Comparison of ENCODE assay signal across 2 cellular contexts in the genomic region with DNA sequence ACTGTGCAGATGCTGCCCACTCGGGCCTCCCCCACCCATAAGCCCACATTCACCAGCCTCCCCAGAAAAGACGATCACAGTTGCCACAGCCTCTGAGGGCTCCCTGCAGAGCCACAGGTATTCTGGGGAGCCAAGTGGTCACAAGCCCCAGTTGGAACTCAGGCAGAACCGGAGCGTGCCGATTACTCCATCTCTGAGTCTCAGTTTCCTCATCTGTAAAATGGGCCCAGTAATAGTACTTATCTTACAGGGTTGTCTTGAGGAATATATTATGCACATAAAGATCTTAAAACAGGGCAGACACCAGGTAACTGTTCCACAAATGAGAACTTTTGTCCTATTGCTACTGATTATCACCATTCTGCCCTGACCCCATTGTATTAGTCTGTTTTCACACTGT.
A peak's percentile ranks its signal among the peaks of the same experiment; 100 is the strongest.
TF ChIP-seq lines count a peak whose summit lies in the region.

No MANE protein-coding gene starts in this region.

TF ChIP-seq in HepG2, 621 proteins besides CTCF, POLR2A, EP300 and RAD21:
- TF ChIP-seq ZFP37 (CRISPR knock-in tag; IDR thresholded peaks at IDR 0.05; ENCODE audit: borderline replicate concordance) (no peak), ZNF629 (CRISPR knock-in tag; conservative IDR thresholded peaks at IDR 0.05) (peak; percentile 86), HES4 (CRISPR knock-in tag; IDR thresholded peaks at IDR 0.05; ENCODE audit: borderline replicate concordance) (no peak), MZF1 (CRISPR knock-in tag; IDR thresholded peaks at IDR 0.05; ENCODE audit: borderline replicate concordance) (no peak), ZSCAN20 (CRISPR knock-in tag; IDR thresholded peaks at IDR 0.05; ENCODE audit: borderline replicate concordance) (no peak), PRDM4 (CRISPR knock-in tag; IDR thresholded peaks at IDR 0.05; ENCODE audit: borderline replicate concordance) (no peak)
- TF ChIP-seq, protein P1, sequence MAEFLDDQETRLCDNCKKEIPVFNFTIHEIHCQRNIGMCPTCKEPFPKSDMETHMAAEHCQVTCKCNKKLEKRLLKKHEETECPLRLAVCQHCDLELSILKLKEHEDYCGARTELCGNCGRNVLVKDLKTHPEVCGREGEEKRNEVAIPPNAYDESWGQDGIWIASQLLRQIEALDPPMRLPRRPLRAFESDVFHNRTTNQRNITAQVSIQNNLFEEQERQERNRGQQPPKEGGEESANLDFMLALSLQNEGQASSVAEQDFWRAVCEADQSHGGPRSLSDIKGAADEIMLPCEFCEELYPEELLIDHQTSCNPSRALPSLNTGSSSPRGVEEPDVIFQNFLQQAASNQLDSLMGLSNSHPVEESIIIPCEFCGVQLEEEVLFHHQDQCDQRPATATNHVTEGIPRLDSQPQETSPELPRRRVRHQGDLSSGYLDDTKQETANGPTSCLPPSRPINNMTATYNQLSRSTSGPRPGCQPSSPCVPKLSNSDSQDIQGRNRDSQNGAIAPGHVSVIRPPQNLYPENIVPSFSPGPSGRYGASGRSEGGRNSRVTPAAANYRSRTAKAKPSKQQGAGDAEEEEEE (CRISPR knock-in tag; IDR thresholded peaks at IDR 0.05; ENCODE audit: borderline replicate concordance), result no peak

TF ChIP-seq in H1, 55 proteins besides CTCF, POLR2A, EP300 and RAD21:
- no peak for TF ChIP-seq GABPA (IDR thresholded peaks at IDR 0.05; ENCODE audit: borderline replicate concordance, insufficient read depth, low read length)
- TF ChIP-seq KDM1A (IDR thresholded peaks at IDR 0.05; ENCODE audit: borderline replicate concordance, low read length), result peak; percentile 90
